15 cellular contexts compared by ENCODE assay signal in genomic region chr14:68341765-68342212, GRCh38.
DNase-seq lines count a peak whose midpoint lies in the region; ATAC-seq, FAIRE-seq and TF ChIP-seq lines count a peak whose summit lies in the region.
"Had no signal": no experiment of that assay in that cellular context is flagged by ENCODE, and none has a peak within 500 bp of the region (broad histone marks: within the 10 kb centered on the region; RNA-seq: fewer than 3 reads in every experiment).

No MANE protein-coding gene starts in this region.

- H3K9ac ChIP-seq in K562 (ENCODE audit: insufficient read depth in 1 of 2, low read depth in 2 of 2, low read length in 2 of 2) = no peak overlapping the region

- H3K4me2 ChIP-seq in K562 (ENCODE audit: insufficient read depth, low read length) = peak overlapping the region; percentile 8; the same call in 1 of the 2 replicates

- CTCF ChIA-PET in K562 (lab: Yijun Ruan, JAX; ENCODE audit: low intra/inter-chr PET ratio) = no interaction called here

- BruUV-seq in K562 (replicated peaks; lab: Mats Ljungman, UMichigan) = no TSS peak

- no peaks in the 10 kb centered on the region for H3K9me1 ChIP-seq in K562 (ENCODE audit: control insufficient read depth, insufficient read depth, low read length)

- H3K4me1 ChIP-seq in K562 (replicated peaks in 1 of 2; ENCODE audit: control insufficient read depth in 2 of 2, insufficient read depth in 2 of 2, low read length in 2 of 2) = peaks cover 0 to 6% of the 10 kb centered on the region in 2 experiments; a peak in 3 of 5 replicates

- POLR2A ChIA-PET in K562 (lab: Yijun Ruan, JAX) = interaction anchor here (1.0 kb wide), 1 partner anchor 18 kb away, joined by 4 read pairs; no protein-coding TSS in a partner anchor

- ATAC-seq in GM18498 (IDR thresholded peaks at IDR 0.05; ENCODE audit: unreplicated experiment) = peak; percentile 56
- ATAC-seq in GM21381 (IDR thresholded peaks at IDR 0.05; ENCODE audit: unreplicated experiment) = peak; percentile 73
- ATAC-seq in HG03342 (IDR thresholded peaks at IDR 0.05; ENCODE audit: unreplicated experiment) = peak; percentile 51
- ATAC-seq in K562 = no peak
- no peak for ATAC-seq in HG02970 (IDR thresholded peaks at IDR 0.05; ENCODE audit: low FRiP score, unreplicated experiment)

- no peak for TF ChIP-seq POLR2A in K562 (conservative IDR thresholded peaks at IDR 0.05)

- no peaks in the 10 kb centered on the region for H4K20me1 ChIP-seq in K562 (replicated peaks; ENCODE audit: control insufficient read depth, insufficient read depth, low read length)

- TF ChIP-seq RAD21 in K562 (CRISPR knock-in tag; conservative IDR thresholded peaks at IDR 0.05 in 1 of 2, IDR thresholded peaks at IDR 0.05 in 1 of 2) = no peak

- no peak for TF ChIP-seq EP300 in K562 (IDR thresholded peaks at IDR 0.05; ENCODE audit: low read length)

- no peak for FAIRE-seq in K562 (lab: Jason Lieb, UNC)

- no peak overlapping the region for H3K27ac ChIP-seq in K562 (ENCODE audit: extremely low read depth, low read depth, low read length)
- H3K27ac ChIP-seq: right atrium auricular region had no signal

- H3K36me3 ChIP-seq in K562 (ENCODE audit: control insufficient read depth, insufficient read depth, low read length) = no peaks in the 10 kb centered on the region
- H3K36me3 ChIP-seq: right atrium auricular region had no signal

- H3K79me2 ChIP-seq in K562 (ENCODE audit: control insufficient read depth, insufficient read depth, low read length) = no peaks in the 10 kb centered on the region

- no peaks in the 10 kb centered on the region for H3K27me3 ChIP-seq in K562 (ENCODE audit: control insufficient read depth in 2 of 2, insufficient read depth in 2 of 2, low read length in 2 of 2)
- H3K27me3 ChIP-seq: right atrium auricular region had no signal

- in situ Hi-C loops in K562 (cut with MboI) = no loop called here

- no peak for TF ChIP-seq CTCF in K562 (IDR thresholded peaks at IDR 0.05 in 2 of 3, conservative IDR thresholded peaks at IDR 0.05 in 1 of 3; ENCODE audit: insufficient read depth in 2 of 3, low read depth in 1 of 3, low read length in 3 of 3)

- no peak overlapping the region for H2AFZ ChIP-seq in K562 (ENCODE audit: low read depth, low read length)

- H3K9me3 ChIP-seq in K562 (replicated peaks; ENCODE audit: control insufficient read depth, insufficient read depth, low read depth, low read length) = no peaks in the 10 kb centered on the region
- H3K9me3 ChIP-seq: right atrium auricular region had no signal

- intact Hi-C loops in K562 (cut with micrococcal nuclease) = no loop called here

- no peak overlapping the region for H3K4me3 ChIP-seq in K562
- H3K4me3 ChIP-seq: right atrium auricular region had no signal

- DNase-seq in K562 (ENCODE audit: extremely low read depth in 1 of 4, low spot score in 3 of 4) = no peak
- no peak for DNase-seq in GOT3 (lab: John Stamatoyannopoulos, UW)
- no peak for DNase-seq in NCI-H1436 treated with DMSO at 0.1 percent for 48 hours (lab: John Stamatoyannopoulos, UW)
- no peak for DNase-seq in AG08395 (ENCODE audit: low spot score)
- DNase-seq: activated T-cell treated with anti-CD3 and anti-CD28 coated beads, Interleukin-2, amount 50 U/mL, for 1 hour; dermis blood vessel endothelial cell; GDM1; islet precursor cell; NCI-H1930; NK-92 treated with Interleukin-12 subunit alpha and Interleukin-12 subunit beta, amount 100 ng/mL, for 24 hours had no signal

TF ChIP-seq in K562, 482 proteins besides CTCF, POLR2A, EP300 and RAD21:
- peak; percentile 75 for TF ChIP-seq L3MBTL2 (IDR thresholded peaks at IDR 0.05)
- no peak for TF ChIP-seq ZNF41 (CRISPR knock-in tag; conservative IDR thresholded peaks at IDR 0.05)
- peak; percentile 29; the same call in 1 of the 2 replicates for TF ChIP-seq TFE3 (CRISPR knock-in tag; IDR thresholded peaks at IDR 0.05)

Comparison
In these comparisons a context has a peak if more than half of its experiments do, and no peak if none do; other contexts are left out.
1. ATAC-seq: peak in GM18498 (single experiment), GM21381 (single experiment) and HG03342 (single experiment); none in K562 (single experiment) and HG02970 (single experiment).